In genomic region chr13:77065456-77066147, GRCh38 we compare ENCODE assay signal across 18 cellular contexts. TPM values are rescaled to one million over a fixed set of nuclear protein-coding genes. Genes with fewer than 3 reads are reported as not detected.
A peak's percentile ranks its signal among the peaks of the same experiment; 100 is the strongest.
DNase-seq lines count a peak whose midpoint lies in the region; ATAC-seq and TF ChIP-seq lines count a peak whose summit lies in the region.
"Had no signal": no experiment of that assay in that cellular context is flagged by ENCODE, and none has a peak within 500 bp of the region (broad histone marks: within the 10 kb centered on the region; RNA-seq: fewer than 3 reads in every experiment).

No MANE protein-coding gene starts in this region.

- peaks cover 23% of the 10 kb centered on the region for H3K36me3 Mint-ChIP-seq in WTC11

- no peak for ATAC-seq in WTC11
- no peak for ATAC-seq in GM21619 (IDR thresholded peaks at IDR 0.05; ENCODE audit: unreplicated experiment)
- no peak for ATAC-seq in GM21360 (IDR thresholded peaks at IDR 0.05; ENCODE audit: unreplicated experiment)
- ATAC-seq: activated CD4-positive, CD25-positive, alpha-beta regulatory T cell treated with anti-CD3 and anti-CD28 coated beads, Interleukin-2, amount 50 U/mL, for 24 hours had no signal

- no peaks in the 10 kb centered on the region for H3K9me3 Mint-ChIP-seq in WTC11
- H3K9me3 Mint-ChIP-seq: nephron had no signal

- no peak for TF ChIP-seq CTCF in WTC11 (IDR thresholded peaks at IDR 0.05)

- DNase-seq in NOMO-1 (lab: John Stamatoyannopoulos, UW; ENCODE audit: unreplicated experiment in 2 of 2) (peak; percentile 19 to 72), NOMO-1 treated with dmso at 0.1 percent for 144 hours (lab: John Stamatoyannopoulos, UW; ENCODE audit: unreplicated experiment) (no peak), NAMALWA (ENCODE audit: low spot score) (peak; percentile 34), WTC11 (ENCODE audit: low spot score) (no peak), pons (ENCODE audit: low spot score) (peak; percentile 49), NCI-H1694 (lab: John Stamatoyannopoulos, UW) (no peak)
- DNase-seq: activated gamma-delta T cell; DMS 273 treated with DMSO at 0.1 percent for 48 hours; GDM1; islet precursor cell; KG1; mammary epithelial cell; NCI-H69; stimulated activated CD8-positive, alpha-beta memory T cell treated with anti-CD3 and anti-CD28 coated beads, Interleukin-4, amount 100 ng/mL, for 48 hours had no signal

- POLR2A ChIA-PET in WTC11 (lab: Charles Lee), result no interaction called here

- peak overlapping the region; percentile 45; the same call in 1 of the 2 replicates for H3K27ac Mint-ChIP-seq in WTC11

- CTCF ChIA-PET in WTC11 (lab: Charles Lee), result interaction anchor here (1.9 kb wide), 1 partner anchor 85 kb away, joined by 4 read pairs; no protein-coding TSS in a partner anchor

- no peaks in the 10 kb centered on the region for H3K27me3 Mint-ChIP-seq in WTC11 (ENCODE audit: low read depth)

- H3K4me1 Mint-ChIP-seq in WTC11, result no peaks in the 10 kb centered on the region
- H3K4me1 Mint-ChIP-seq: nephron had no signal

- no peak overlapping the region for H3K4me3 Mint-ChIP-seq in WTC11
- H3K4me3 Mint-ChIP-seq: nephron had no signal

TF ChIP-seq in WTC11, 78 proteins besides CTCF, POLR2A, EP300 and RAD21:
- no peak for TF ChIP-seq E2F5 (CRISPR knock-in tag; IDR thresholded peaks at IDR 0.05)
- no peak for TF ChIP-seq ATF6 (CRISPR knock-in tag; IDR thresholded peaks at IDR 0.05)
- TF ChIP-seq IRF2 (CRISPR knock-in tag; IDR thresholded peaks at IDR 0.05; ENCODE audit: borderline replicate concordance, low read depth), result no peak
- no peak for TF ChIP-seq ZBTB43 (CRISPR knock-in tag; IDR thresholded peaks at IDR 0.05)
- no peak for TF ChIP-seq EMX1 (CRISPR knock-in tag; IDR thresholded peaks at IDR 0.05)
- no peak for TF ChIP-seq FOXJ3 (CRISPR knock-in tag; IDR thresholded peaks at IDR 0.05; ENCODE audit: borderline replicate concordance)
- no peak for TF ChIP-seq E2F4 (CRISPR knock-in tag; IDR thresholded peaks at IDR 0.05; ENCODE audit: borderline replicate concordance, low read depth)
- no peak for TF ChIP-seq TEAD4 (CRISPR knock-in tag; IDR thresholded peaks at IDR 0.05)
- TF ChIP-seq ETV6 (CRISPR knock-in tag; IDR thresholded peaks at IDR 0.05), result no peak
- TF ChIP-seq ZNF416 (CRISPR knock-in tag; IDR thresholded peaks at IDR 0.05), result no peak
- no peak for TF ChIP-seq MAX (CRISPR knock-in tag; IDR thresholded peaks at IDR 0.05)
- no peak for TF ChIP-seq E2F1 (CRISPR knock-in tag; IDR thresholded peaks at IDR 0.05)
- TF ChIP-seq TEAD1 (CRISPR knock-in tag; IDR thresholded peaks at IDR 0.05), result no peak
- no peak for TF ChIP-seq IRF1 (CRISPR knock-in tag; IDR thresholded peaks at IDR 0.05)

RNA-seq across cellular contexts. Expression of gene FBXL3, which starts 38.6 kb away (rescaled TPM):
- total RNA-seq in WTC11 (2021), result 9.9 to 10.4 TPM (median 9.9 TPM) in 3 replicates

Comparison
In these comparisons a context has a peak if more than half of its experiments do, and no peak if none do; other contexts are left out.
1. DNase-seq: peak in NOMO-1 (2 of 2), NAMALWA (single experiment) and pons (single experiment); none in NOMO-1 treated with dmso at 0.1 percent for 144 hours (single experiment), WTC11 (single experiment) and NCI-H1694 (single experiment).